ENCODE assay signal across 1 cellular context in the genomic region with DNA sequence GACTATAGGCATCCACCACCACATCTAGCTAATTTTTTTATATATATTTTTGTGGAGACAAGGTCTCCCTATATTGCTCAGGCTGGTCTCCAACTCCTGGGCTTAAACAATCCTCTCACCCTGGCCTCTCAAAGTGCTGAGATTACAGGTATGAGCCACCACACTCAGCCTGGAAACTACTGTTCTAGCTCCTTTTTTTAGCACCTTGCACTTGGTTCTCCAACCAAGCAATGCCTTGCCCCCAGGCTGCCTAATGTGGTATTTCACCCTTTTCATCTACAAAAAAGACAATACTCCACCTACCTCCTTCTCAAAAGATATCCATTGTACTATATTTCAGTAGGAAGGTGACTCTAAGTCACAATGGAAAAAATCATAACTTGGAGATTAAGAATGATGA.
TF ChIP-seq lines count a peak whose summit lies in the region.

No MANE protein-coding gene starts in this region.

TF ChIP-seq in GM12878, 131 proteins besides CTCF, POLR2A, EP300 and RAD21:
- TF ChIP-seq ZBTB4 (CRISPR knock-in tag; IDR thresholded peaks at IDR 0.05) (no peak), RUNX3 (IDR thresholded peaks at IDR 0.05; ENCODE audit: low read length) (no peak), KLF5 (IDR thresholded peaks at IDR 0.05; ENCODE audit: partially characterized antibody) (no peak), ATF2 (IDR thresholded peaks at IDR 0.05; ENCODE audit: low read length) (no peak), TARDBP (IDR thresholded peaks at IDR 0.05; ENCODE audit: borderline replicate concordance) (no peak), IKZF2 (IDR thresholded peaks at IDR 0.05) (no peak), IRF3 (IDR thresholded peaks at IDR 0.05) (no peak), SUZ12 (IDR thresholded peaks at IDR 0.05; ENCODE audit: unreplicated experiment) (no peak), PRDM15 (CRISPR knock-in tag; IDR thresholded peaks at IDR 0.05) (no peak)
- TF ChIP-seq, protein P1, sequence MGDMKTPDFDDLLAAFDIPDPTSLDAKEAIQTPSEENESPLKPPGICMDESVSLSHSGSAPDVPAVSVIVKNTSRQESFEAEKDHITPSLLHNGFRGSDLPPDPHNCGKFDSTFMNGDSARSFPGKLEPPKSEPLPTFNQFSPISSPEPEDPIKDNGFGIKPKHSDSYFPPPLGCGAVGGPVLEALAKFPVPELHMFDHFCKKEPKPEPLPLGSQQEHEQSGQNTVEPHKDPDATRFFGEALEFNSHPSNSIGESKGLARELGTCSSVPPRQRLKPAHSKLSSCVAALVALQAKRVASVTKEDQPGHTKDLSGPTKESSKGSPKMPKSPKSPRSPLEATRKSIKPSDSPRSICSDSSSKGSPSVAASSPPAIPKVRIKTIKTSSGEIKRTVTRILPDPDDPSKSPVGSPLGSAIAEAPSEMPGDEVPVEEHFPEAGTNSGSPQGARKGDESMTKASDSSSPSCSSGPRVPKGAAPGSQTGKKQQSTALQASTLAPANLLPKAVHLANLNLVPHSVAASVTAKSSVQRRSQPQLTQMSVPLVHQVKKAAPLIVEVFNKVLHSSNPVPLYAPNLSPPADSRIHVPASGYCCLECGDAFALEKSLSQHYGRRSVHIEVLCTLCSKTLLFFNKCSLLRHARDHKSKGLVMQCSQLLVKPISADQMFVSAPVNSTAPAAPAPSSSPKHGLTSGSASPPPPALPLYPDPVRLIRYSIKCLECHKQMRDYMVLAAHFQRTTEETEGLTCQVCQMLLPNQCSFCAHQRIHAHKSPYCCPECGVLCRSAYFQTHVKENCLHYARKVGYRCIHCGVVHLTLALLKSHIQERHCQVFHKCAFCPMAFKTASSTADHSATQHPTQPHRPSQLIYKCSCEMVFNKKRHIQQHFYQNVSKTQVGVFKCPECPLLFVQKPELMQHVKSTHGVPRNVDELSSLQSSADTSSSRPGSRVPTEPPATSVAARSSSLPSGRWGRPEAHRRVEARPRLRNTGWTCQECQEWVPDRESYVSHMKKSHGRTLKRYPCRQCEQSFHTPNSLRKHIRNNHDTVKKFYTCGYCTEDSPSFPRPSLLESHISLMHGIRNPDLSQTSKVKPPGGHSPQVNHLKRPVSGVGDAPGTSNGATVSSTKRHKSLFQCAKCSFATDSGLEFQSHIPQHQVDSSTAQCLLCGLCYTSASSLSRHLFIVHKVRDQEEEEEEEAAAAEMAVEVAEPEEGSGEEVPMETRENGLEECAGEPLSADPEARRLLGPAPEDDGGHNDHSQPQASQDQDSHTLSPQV (IDR thresholded peaks at IDR 0.05) = no peak
